ENCODE assay signal across 8 cellular contexts in the genomic region with DNA sequence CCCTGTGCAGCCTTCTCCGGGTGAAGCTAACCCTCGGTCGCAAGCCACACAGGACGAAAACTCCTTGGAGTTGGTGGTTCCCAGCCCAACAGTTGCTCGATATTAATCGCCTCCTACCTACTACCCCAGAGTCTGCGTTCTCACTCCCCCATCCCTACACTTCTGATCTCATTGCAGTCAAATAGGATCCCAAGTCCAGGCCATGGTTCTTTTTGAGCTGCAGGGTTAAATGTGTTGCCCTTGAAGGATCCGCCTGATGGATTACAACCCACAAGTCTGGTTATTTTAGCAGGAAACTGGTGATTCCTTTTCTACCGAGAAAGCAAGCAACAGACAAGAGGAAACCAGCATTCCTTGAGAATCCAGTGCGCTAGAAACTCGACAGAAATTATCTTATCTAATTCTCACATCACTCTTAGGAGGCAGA. TPM values are rescaled to one million over a fixed set of nuclear protein-coding genes. Genes with fewer than 3 reads are reported as not detected.
DNase-seq lines count a peak whose midpoint lies in the region; ATAC-seq and TF ChIP-seq lines count a peak whose summit lies in the region.

No MANE protein-coding gene starts in this region.

- H3K4me1 ChIP-seq in ascending aorta (peaks cover 0 to 12% of the 10 kb centered on the region in 2 donors), thoracic aorta (ENCODE audit: control insufficient read depth in 1 of 2, low read depth in 2 of 2) (peaks cover 8 to 11% of the 10 kb centered on the region in 2 donors)

- H3K36me3 ChIP-seq in ascending aorta (no peaks in the 10 kb centered on the region), thoracic aorta (no peaks in the 10 kb centered on the region)

- H3K9me3 ChIP-seq in ascending aorta (no peaks in the 10 kb centered on the region), thoracic aorta (no peaks in the 10 kb centered on the region)

- no peak for TF ChIP-seq CTCF in ascending aorta (IDR thresholded peaks at IDR 0.05)
- no peak for TF ChIP-seq CTCF in thoracic aorta (IDR thresholded peaks at IDR 0.05)

- ATAC-seq in left lobe of liver, result peak; percentile 3
- ATAC-seq in thoracic aorta (ENCODE audit: insufficient number of reproducible peaks, low FRiP score, low read depth), result no peak

- H3K4me3 ChIP-seq in ascending aorta (peak overlapping the region; percentile 79 to 95), thoracic aorta (peak overlapping the region; percentile 96)

- peaks cover 4% of the 10 kb centered on the region for H3K36me3 Mint-ChIP-seq in activated naive CD4-positive, alpha-beta T cell treated with anti-CD3 and anti-CD28 coated beads, Interleukin-2, amount 50 U/mL, for 24 hours

- no peaks in the 10 kb centered on the region for H3K9me3 Mint-ChIP-seq in activated naive CD4-positive, alpha-beta T cell treated with anti-CD3 and anti-CD28 coated beads, Interleukin-2, amount 50 U/mL, for 24 hours

- H3K27ac Mint-ChIP-seq in activated naive CD4-positive, alpha-beta T cell treated with anti-CD3 and anti-CD28 coated beads, Interleukin-2, amount 50 U/mL, for 24 hours, result peak overlapping the region; percentile 97

- intact Hi-C loops in ascending aorta (cut with DNase I), result loop anchor here (2.0 kb wide), 2 partner anchors 27 kb away; no protein-coding TSS in a partner anchor

- H3K4me3 Mint-ChIP-seq in activated naive CD4-positive, alpha-beta T cell treated with anti-CD3 and anti-CD28 coated beads, Interleukin-2, amount 50 U/mL, for 24 hours, result peak overlapping the region; percentile 96

- H3K27ac ChIP-seq in ascending aorta, result peak overlapping the region; percentile 87 to 92
- H3K27ac ChIP-seq in thoracic aorta, result peak overlapping the region in 1 of 2 donors; percentile 81

- H3K27me3 ChIP-seq in ascending aorta, result no peaks in the 10 kb centered on the region
- no peaks in the 10 kb centered on the region for H3K27me3 ChIP-seq in thoracic aorta (replicated peaks; ENCODE audit: insufficient read depth)

- no peaks in the 10 kb centered on the region for H3K27me3 Mint-ChIP-seq in activated naive CD4-positive, alpha-beta T cell treated with anti-CD3 and anti-CD28 coated beads, Interleukin-2, amount 50 U/mL, for 24 hours

- H3K4me1 Mint-ChIP-seq in activated naive CD4-positive, alpha-beta T cell treated with anti-CD3 and anti-CD28 coated beads, Interleukin-2, amount 50 U/mL, for 24 hours, result peaks cover 76% of the 10 kb centered on the region

- DNase-seq in activated naive CD4-positive, alpha-beta T cell (lab: John Stamatoyannopoulos, UW), result no peak
- DNase-seq in ascending aorta (ENCODE audit: low spot score in 2 of 2), result no peak
- DNase-seq in left lobe of liver (ENCODE audit: low spot score), result no peak
- no peak for DNase-seq in thoracic aorta (ENCODE audit: low spot score)
- no peak for DNase-seq in stimulated activated CD4-positive, alpha-beta T cell treated with anti-CD3 and anti-CD28 coated beads, Interleukin-1b, Interleukin-23, amount 100 ng/mL, for 48 hours
- no peak for DNase-seq in HK-2 (ENCODE audit: unreplicated experiment)
- DNase-seq in inferior parietal cortex (ENCODE audit: extremely low spot score), result no peak

RNA-seq across cellular contexts. Expression of a gene that starts 0.8 kb away (rescaled TPM):
- total RNA-seq in ascending aorta, result 25.2 TPM
- 5.5 TPM for total RNA-seq in left lobe of liver
- 10 to 100 TPM; 31.0 to 37.4 TPM for total RNA-seq in thoracic aorta

RNA-seq across cellular contexts. Expression of a gene that starts 40.1 kb away (rescaled TPM):
- not detected for total RNA-seq in ascending aorta
- total RNA-seq in left lobe of liver, result not detected
- not detected for total RNA-seq in thoracic aorta
